Comparison of ENCODE assay signal across 1 cellular context in genomic region chr5:137072376-137073174, GRCh38.
TF ChIP-seq lines count a peak whose summit lies in the region.

No MANE protein-coding gene starts in this region.

TF ChIP-seq in GM23338, 12 proteins besides CTCF, POLR2A, EP300 and RAD21 (continued from another document):
- TF ChIP-seq, protein P1, sequence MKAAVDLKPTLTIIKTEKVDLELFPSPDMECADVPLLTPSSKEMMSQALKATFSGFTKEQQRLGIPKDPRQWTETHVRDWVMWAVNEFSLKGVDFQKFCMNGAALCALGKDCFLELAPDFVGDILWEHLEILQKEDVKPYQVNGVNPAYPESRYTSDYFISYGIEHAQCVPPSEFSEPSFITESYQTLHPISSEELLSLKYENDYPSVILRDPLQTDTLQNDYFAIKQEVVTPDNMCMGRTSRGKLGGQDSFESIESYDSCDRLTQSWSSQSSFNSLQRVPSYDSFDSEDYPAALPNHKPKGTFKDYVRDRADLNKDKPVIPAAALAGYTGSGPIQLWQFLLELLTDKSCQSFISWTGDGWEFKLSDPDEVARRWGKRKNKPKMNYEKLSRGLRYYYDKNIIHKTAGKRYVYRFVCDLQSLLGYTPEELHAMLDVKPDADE (IDR thresholded peaks at IDR 0.05), result no peak
- TF ChIP-seq ZNF331 (CRISPR knock-in tag; IDR thresholded peaks at IDR 0.05; ENCODE audit: low read depth) (no peak), EZH2phosphoT487 (IDR thresholded peaks at IDR 0.05; ENCODE audit: unreplicated experiment) (no peak), NANOG (IDR thresholded peaks at IDR 0.05; ENCODE audit: borderline replicate concordance) (no peak), STAT1 (IDR thresholded peaks at IDR 0.05; ENCODE audit: unreplicated experiment) (no peak), ZNF114 (CRISPR knock-in tag; IDR thresholded peaks at IDR 0.05) (no peak), REST (IDR thresholded peaks at IDR 0.05; ENCODE audit: unreplicated experiment) (no peak), JUNB (IDR thresholded peaks at IDR 0.05; ENCODE audit: unreplicated experiment) (no peak)
